In the genomic region with DNA sequence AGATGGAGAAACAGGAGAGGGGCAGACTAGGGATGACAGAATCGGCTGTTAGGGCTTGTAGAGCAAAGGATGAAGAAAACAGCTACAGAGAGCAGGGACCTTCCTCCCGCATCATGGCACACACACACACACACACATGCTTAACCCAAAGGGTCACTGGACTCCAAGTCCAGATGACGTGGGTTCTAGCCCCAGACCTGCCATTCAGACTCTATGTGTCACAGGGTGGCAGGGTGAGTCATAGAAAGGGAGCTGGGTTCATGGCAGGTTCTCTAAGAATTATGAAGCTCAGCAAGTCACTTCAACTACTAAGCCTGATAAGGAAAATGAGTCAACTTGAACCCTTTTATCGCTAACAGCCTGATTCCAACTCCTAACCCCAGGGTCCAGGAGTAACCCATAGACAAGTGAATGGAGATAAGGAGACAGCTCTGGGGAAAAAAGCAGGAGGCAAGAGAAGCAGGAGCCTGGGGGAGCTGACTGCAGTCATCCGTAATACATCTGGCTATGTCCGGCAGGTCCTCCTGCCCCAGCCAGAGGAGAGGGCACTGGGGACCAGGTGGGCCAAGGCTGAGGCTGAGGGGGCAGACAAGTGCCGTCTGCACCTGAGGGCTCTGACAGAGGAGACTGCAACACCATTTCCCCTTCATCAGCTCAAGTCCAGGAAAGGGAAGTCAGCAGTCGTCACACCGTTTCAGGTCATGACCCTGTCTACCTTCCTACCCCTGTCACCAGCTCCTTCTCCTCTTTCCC, we compare ENCODE assay signal across 8 cellular contexts. TPM values are rescaled to one million over a fixed set of nuclear protein-coding genes. Genes with fewer than 3 reads are reported as not detected.
A peak's percentile ranks its signal among the peaks of the same experiment; 100 is the strongest.
DNase-seq lines count a peak whose midpoint lies in the region; ATAC-seq, FAIRE-seq and TF ChIP-seq lines count a peak whose summit lies in the region.

No MANE protein-coding gene starts in this region.

- no peaks in the 10 kb centered on the region for H3K36me3 Mint-ChIP-seq in dendritic cell treated with granulocyte-macrophage colony-stimulating factor and Interleukin-4, amounts not matched to agents 40 ng/mL and 50 ng/mL, for 4 days (ENCODE audit: low read depth)
- no peaks in the 10 kb centered on the region for H3K36me3 Mint-ChIP-seq in nephron (ENCODE audit: low read depth)

- peaks cover 68% of the 10 kb centered on the region for H3K4me1 Mint-ChIP-seq in dendritic cell treated with granulocyte-macrophage colony-stimulating factor and Interleukin-4, amounts not matched to agents 40 ng/mL and 50 ng/mL, for 4 days (ENCODE audit: low read depth)
- H3K4me1 Mint-ChIP-seq in nephron, result peaks cover 22% of the 10 kb centered on the region

- H3K9me3 Mint-ChIP-seq in dendritic cell treated with granulocyte-macrophage colony-stimulating factor and Interleukin-4, amounts not matched to agents 40 ng/mL and 50 ng/mL, for 4 days, result no peaks in the 10 kb centered on the region
- H3K9me3 Mint-ChIP-seq in nephron, result no peaks in the 10 kb centered on the region

- no peak overlapping the region for H3K27ac ChIP-seq in SJSA1

- ATAC-seq in HG03439 (IDR thresholded peaks at IDR 0.05; ENCODE audit: unreplicated experiment) (no peak), HG02870 (IDR thresholded peaks at IDR 0.05; ENCODE audit: unreplicated experiment) (no peak)

- peaks cover 18% of the 10 kb centered on the region for H3K4me1 ChIP-seq in SJSA1 (replicated peaks)

- DNase-seq in GF-D8 (lab: John Stamatoyannopoulos, UW) (peak; percentile 47), SJSA1 (ENCODE audit: low read depth in 1 of 2, low spot score in 2 of 2) (peak; percentile 71 to 84), GM13977 (ENCODE audit: low spot score) (no peak), GM19239 (ENCODE audit: insufficient read length, low spot score) (no peak)

- H3K27me3 Mint-ChIP-seq in dendritic cell treated with granulocyte-macrophage colony-stimulating factor and Interleukin-4, amounts not matched to agents 40 ng/mL and 50 ng/mL, for 4 days, result peaks cover 2% of the 10 kb centered on the region
- no peaks in the 10 kb centered on the region for H3K27me3 Mint-ChIP-seq in nephron (ENCODE audit: low read depth)

- H3K36me3 ChIP-seq in SJSA1, result peaks cover 14% of the 10 kb centered on the region

- no peak for TF ChIP-seq CTCF in nephron (IDR thresholded peaks at IDR 0.05; ENCODE audit: unreplicated experiment in 3 of 3)
- no peak for TF ChIP-seq CTCF in GM13977 (IDR thresholded peaks at IDR 0.05; ENCODE audit: extremely low read depth, insufficient read depth, missing control alignments)

- intact Hi-C loops in dendritic cell treated with granulocyte-macrophage colony-stimulating factor and Interleukin-4, amounts not matched to agents 40 ng/mL and 50 ng/mL, for 4 days (cut with micrococcal nuclease), result no loop called here

- no peaks in the 10 kb centered on the region for H3K27me3 ChIP-seq in SJSA1 (replicated peaks)

- no peak overlapping the region for H3K4me3 ChIP-seq in SJSA1

- no peaks in the 10 kb centered on the region for H3K9me3 ChIP-seq in SJSA1 (replicated peaks)

- no peak overlapping the region for H3K4me3 Mint-ChIP-seq in dendritic cell treated with granulocyte-macrophage colony-stimulating factor and Interleukin-4, amounts not matched to agents 40 ng/mL and 50 ng/mL, for 4 days
- no peak overlapping the region for H3K4me3 Mint-ChIP-seq in nephron

- H3K27ac Mint-ChIP-seq in dendritic cell treated with granulocyte-macrophage colony-stimulating factor and Interleukin-4, amounts not matched to agents 40 ng/mL and 50 ng/mL, for 4 days, result peak overlapping the region; percentile 79
- H3K27ac Mint-ChIP-seq in nephron, result peak overlapping the region in 2 of 3 experiments; percentile 16 to 78

- no peak for FAIRE-seq in GM19239 (lab: Jason Lieb, UNC)

- in situ Hi-C loops in GM13977 (cut with MboI; ENCODE audit: low pct_unique_long_range_greater_than_20kb, low sequenced_read_pairs, unreplicated experiment), result no loop called here

RNA-seq across cellular contexts. Expression of a gene that starts 3.6 kb away (rescaled TPM):
- total RNA-seq in SJSA1 (2014; rRNA removed; shearing (Covaris generic)), result 109 and 132 TPM in 2 replicates

RNA-seq across cellular contexts. Expression of a gene that starts 29.9 kb away (rescaled TPM):
- 0.18 and 4.7 TPM in 2 replicates for total RNA-seq in SJSA1 (2014; rRNA removed; shearing (Covaris generic))

RNA-seq across cellular contexts. Expression of a gene that starts 35.0 kb away (rescaled TPM):
- total RNA-seq in SJSA1 (2014; rRNA removed; shearing (Covaris generic)), result 0.08 TPM in 1 of 2 replicates, not detected in the other

RNA-seq across cellular contexts. Expression of a gene that starts 38.5 kb away (rescaled TPM):
- total RNA-seq in SJSA1 (2014; rRNA removed; shearing (Covaris generic)), result 102 and 106 TPM in 2 replicates

Comparison
In these comparisons a context has a peak if more than half of its experiments do, and no peak if none do; other contexts are left out.
1. DNase-seq: peak in GF-D8 (single experiment) and SJSA1 (2 of 2); none in GM13977 (single experiment) and GM19239 (single experiment).